In the genomic region with DNA sequence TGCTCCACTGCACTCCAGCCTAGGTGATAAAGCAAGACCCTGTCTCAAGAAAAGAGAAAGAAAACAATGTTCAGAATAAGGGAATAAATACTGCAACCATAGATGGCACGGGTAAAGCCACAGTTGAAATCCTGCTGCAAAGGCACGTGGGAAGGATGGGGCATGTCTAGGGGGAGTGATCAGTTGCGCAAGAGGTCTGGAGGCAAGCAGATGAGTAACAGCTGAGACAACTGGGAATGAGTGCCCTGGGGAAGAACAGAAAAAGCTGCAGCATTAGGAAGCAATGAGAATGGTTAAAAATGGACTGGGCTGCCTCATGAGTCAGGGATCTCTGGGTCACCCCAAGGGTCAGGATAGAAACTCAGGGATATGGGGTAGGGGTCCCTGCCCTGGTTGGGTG, we compare ENCODE assay signal across 8 cellular contexts.
A peak's percentile ranks its signal among the peaks of the same experiment; 100 is the strongest.
DNase-seq lines count a peak whose midpoint lies in the region; ATAC-seq and TF ChIP-seq lines count a peak whose summit lies in the region.

No MANE protein-coding gene starts in this region.

- H3K4me2 ChIP-seq in smooth muscle cell: peak overlapping the region; percentile 49

- intact Hi-C loops in testis (cut with DNase I; ENCODE audit: low total_unique reads): loop anchor here (5.0 to 10.0 kb wide), 2 partner anchors 70 to 428 kb away; a partner anchor contains a TSS

- H3K79me2 ChIP-seq in smooth muscle cell (ENCODE audit: low read depth): peaks cover 6% of the 10 kb centered on the region

- H3K36me3 ChIP-seq in smooth muscle cell (ENCODE audit: low read depth) (no peaks in the 10 kb centered on the region), testis (ENCODE audit: low read depth, missing control alignments) (no peaks in the 10 kb centered on the region)

- DNase-seq in HCEC 1CT: peak; percentile 95
- peak; percentile 57 for DNase-seq in T1000 (lab: John Stamatoyannopoulos, UW)
- peak; percentile 79 for DNase-seq in glomerular visceral epithelial cell (ENCODE audit: extremely low spot score)
- peak; percentile 7 for DNase-seq in smooth muscle cell (lab: John Stamatoyannopoulos, UW; ENCODE audit: unreplicated experiment)
- no peak for DNase-seq in COR-L47 (lab: John Stamatoyannopoulos, UW)
- DNase-seq in testis: no peak
- DNase-seq in activated naive CD4-positive, alpha-beta T cell treated with anti-CD3 and anti-CD28 coated beads, Interleukin-2, amount 50 U/mL, for 72 hours (ENCODE audit: low spot score in 2 of 2): no peak

- TF ChIP-seq CTCF in smooth muscle cell (IDR thresholded peaks at IDR 0.05; ENCODE audit: borderline replicate concordance, insufficient read depth, poor library complexity, severe bottlenecking) (no peak), testis (IDR thresholded peaks at IDR 0.05) (no peak)

- no peaks in the 10 kb centered on the region for H3K9me3 Mint-ChIP-seq in activated naive CD4-positive, alpha-beta T cell treated with anti-CD3 and anti-CD28 coated beads, Interleukin-2, amount 50 U/mL, for 72 hours

- H3K4me1 ChIP-seq in smooth muscle cell (ENCODE audit: low read depth): peaks cover 6% of the 10 kb centered on the region
- H3K4me1 ChIP-seq in testis: peaks cover 34% of the 10 kb centered on the region

- H3K9ac ChIP-seq in smooth muscle cell (ENCODE audit: low read depth): no peak overlapping the region

- H3K4me3 ChIP-seq in smooth muscle cell (no peak overlapping the region), testis (no peak overlapping the region)

- H3F3A ChIP-seq in smooth muscle cell (ENCODE audit: low read depth): peaks cover 42% of the 10 kb centered on the region

- no peaks in the 10 kb centered on the region for H3K9me3 ChIP-seq in smooth muscle cell (replicated peaks; ENCODE audit: low read depth)
- no peaks in the 10 kb centered on the region for H3K9me3 ChIP-seq in testis

- H2AFZ ChIP-seq in smooth muscle cell (ENCODE audit: low read depth): no peak overlapping the region

- H3K27me3 ChIP-seq in smooth muscle cell (ENCODE audit: low read depth) (no peaks in the 10 kb centered on the region), testis (no peaks in the 10 kb centered on the region)

- ATAC-seq in GM19324 (IDR thresholded peaks at IDR 0.05; ENCODE audit: low FRiP score, unreplicated experiment): no peak
- ATAC-seq in activated naive CD4-positive, alpha-beta T cell treated with anti-CD3 and anti-CD28 coated beads, Interleukin-2, amount 50 U/mL, for 72 hours: no peak

- H3K27ac ChIP-seq in smooth muscle cell (ENCODE audit: low read depth) (peak overlapping the region; percentile 89), testis (no peak overlapping the region)

- H3K36me3 Mint-ChIP-seq in activated naive CD4-positive, alpha-beta T cell treated with anti-CD3 and anti-CD28 coated beads, Interleukin-2, amount 50 U/mL, for 72 hours: no peaks in the 10 kb centered on the region

- WGBS in smooth muscle cell (ENCODE audit: low lambda C conversion rate): 6% methylated on average over 3 of the region's 3 CpGs
- WGBS in testis, 2 donors: 69 to 80% methylated on average over 3 of the region's 3 CpGs

- no peak overlapping the region for H3K27ac Mint-ChIP-seq in activated naive CD4-positive, alpha-beta T cell treated with anti-CD3 and anti-CD28 coated beads, Interleukin-2, amount 50 U/mL, for 72 hours

- peaks cover 60% of the 10 kb centered on the region for H4K20me1 ChIP-seq in smooth muscle cell (ENCODE audit: low read depth)

- TF ChIP-seq POLR2A in testis (IDR thresholded peaks at IDR 0.05): no peak

Comparison
In these comparisons a context has a peak if more than half of its experiments do, and no peak if none do; other contexts are left out.
1. DNase-seq: peak in HCEC 1CT (single experiment), T1000 (single experiment), glomerular visceral epithelial cell (single experiment) and smooth muscle cell (single experiment); none in COR-L47 (single experiment), testis (single experiment) and activated naive CD4-positive, alpha-beta T cell treated with anti-CD3 and anti-CD28 coated beads, Interleukin-2, amount 50 U/mL, for 72 hours (0 of 2).